17 cellular contexts compared by ENCODE assay signal in genomic region chr5:80213467-80213866, GRCh38. TPM values are rescaled to one million over a fixed set of nuclear protein-coding genes. Genes with fewer than 3 reads are reported as not detected.
DNase-seq lines count a peak whose midpoint lies in the region; ATAC-seq, FAIRE-seq and TF ChIP-seq lines count a peak whose summit lies in the region.
"Had no signal": no experiment of that assay in that cellular context is flagged by ENCODE, and none has a peak within 500 bp of the region (broad histone marks: within the 10 kb centered on the region; RNA-seq: fewer than 3 reads in every experiment).

No MANE protein-coding gene starts in this region.

- peaks cover 0 to 44% (median 24%) of the 10 kb centered on the region in 11 experiments; a peak in 14 of 22 replicates for H3K9me3 ChIP-seq in BLaER1 treated with 17β-estradiol and CSF1 and Interleukin-3, amounts not matched to agents 10 nM and 100 nM (replicated peaks in 1 of 11)
- H3K9me3 ChIP-seq in H1 (ENCODE audit: insufficient read depth in 2 of 2, low read depth in 1 of 2, low read length in 1 of 2) (no peaks in the 10 kb centered on the region), adrenal gland (replicated peaks in 1 of 3) (no peaks in the 10 kb centered on the region), SJCRH30 (replicated peaks) (no peaks in the 10 kb centered on the region)
- H3K9me3 ChIP-seq: colonic mucosa had no signal

- TF ChIP-seq EP300 in H1 (IDR thresholded peaks at IDR 0.05; ENCODE audit: borderline replicate concordance in 1 of 2, low read depth in 2 of 2, low read length in 2 of 2): no peak

- no peak overlapping the region for H2BK120ac ChIP-seq in H1 (replicated peaks; ENCODE audit: low read depth, low read length)

- peaks cover 28 to 85% (median 51%) of the 10 kb centered on the region in 10 experiments for H3K4me1 ChIP-seq in BLaER1 treated with 17β-estradiol and CSF1 and Interleukin-3, amounts not matched to agents 10 nM and 100 nM
- H3K4me1 ChIP-seq in H1 (replicated peaks in 1 of 4; ENCODE audit: control insufficient read depth in 3 of 4, insufficient read depth in 4 of 4, low read length in 3 of 4) (peaks cover 3 to 13% (median 6%) of the 10 kb centered on the region in 4 experiments; a peak in 5 of 7 replicates), adrenal gland (replicated peaks in 1 of 2) (peaks cover 0 to 48% of the 10 kb centered on the region in 2 donors), SJCRH30 (peaks cover 16% of the 10 kb centered on the region)

- no peak overlapping the region for H3K4me3 ChIP-seq in BLaER1 treated with 17β-estradiol and CSF1 and Interleukin-3, amounts not matched to agents 10 nM and 100 nM
- H3K4me3 ChIP-seq in H1 (ENCODE audit: extremely low read depth in 1 of 4, insufficient read depth in 2 of 4, low read depth in 3 of 4, low read length in 4 of 4): no peak overlapping the region
- no peak overlapping the region for H3K4me3 ChIP-seq in adrenal gland
- no peak overlapping the region for H3K4me3 ChIP-seq in SJCRH30
- H3K4me3 ChIP-seq: colonic mucosa, hepatocyte had no signal

- no peak overlapping the region for H2BK12ac ChIP-seq in H1 (ENCODE audit: low read depth, low read length)

- H3K27me3 ChIP-seq in BLaER1 treated with 17β-estradiol and CSF1 and Interleukin-3, amounts not matched to agents 10 nM and 100 nM: no peaks in the 10 kb centered on the region
- no peaks in the 10 kb centered on the region for H3K27me3 ChIP-seq in H1 (replicated peaks in 1 of 4; ENCODE audit: control insufficient read depth in 3 of 4, extremely low read depth in 1 of 4, insufficient read depth in 3 of 4, low read length in 3 of 4)
- no peaks in the 10 kb centered on the region for H3K27me3 ChIP-seq in adrenal gland
- no peaks in the 10 kb centered on the region for H3K27me3 ChIP-seq in SJCRH30
- H3K27me3 ChIP-seq: colonic mucosa, hepatocyte had no signal

- peaks cover 63 to 100% (median 95%) of the 10 kb centered on the region in 11 experiments for H4K20me1 ChIP-seq in BLaER1 treated with 17β-estradiol and CSF1 and Interleukin-3, amounts not matched to agents 10 nM and 100 nM
- peaks cover 13 to 22% of the 10 kb centered on the region in 2 experiments for H4K20me1 ChIP-seq in H1 (replicated peaks in 1 of 2; ENCODE audit: control insufficient read depth in 1 of 2, insufficient read depth in 2 of 2, low read length in 2 of 2)

- H3K36me3 ChIP-seq in BLaER1 treated with 17β-estradiol and CSF1 and Interleukin-3, amounts not matched to agents 10 nM and 100 nM: peaks cover 32 to 98% (median 82%) of the 10 kb centered on the region in 11 experiments
- no peaks in the 10 kb centered on the region for H3K36me3 ChIP-seq in H1 (ENCODE audit: control insufficient read depth in 2 of 4, insufficient read depth in 4 of 4, low read length in 3 of 4)
- no peaks in the 10 kb centered on the region for H3K36me3 ChIP-seq in adrenal gland (replicated peaks in 1 of 2)
- no peaks in the 10 kb centered on the region for H3K36me3 ChIP-seq in SJCRH30
- H3K36me3 ChIP-seq: colonic mucosa had no signal

- POLR2A ChIA-PET in H1 (lab: Charles Lee; ENCODE audit: partially characterized antibody): no interaction called here

- H3K4ac ChIP-seq in H1 (replicated peaks; ENCODE audit: insufficient read length, low read depth, low read length): no peak overlapping the region

- H3K18ac ChIP-seq in H1 (ENCODE audit: extremely low read depth, low read length): no peak overlapping the region

- H2BK20ac ChIP-seq in H1 (ENCODE audit: low read length): no peak overlapping the region

- H2AK5ac ChIP-seq in H1 (ENCODE audit: low read depth, low read length): no peak overlapping the region

- H3K9ac ChIP-seq in BLaER1 treated with 17β-estradiol and CSF1 and Interleukin-3, amounts not matched to agents 10 nM and 100 nM: no peak overlapping the region
- no peak overlapping the region for H3K9ac ChIP-seq in H1 (replicated peaks in 1 of 4; ENCODE audit: extremely low read depth in 1 of 4, low read depth in 3 of 4, low read length in 3 of 4)

- H3K56ac ChIP-seq in H1 (replicated peaks; ENCODE audit: insufficient read length, low read depth, low read length): no peak overlapping the region

- CTCF ChIA-PET in H1 (lab: Charles Lee; ENCODE audit: partially characterized antibody): interaction anchor here (0.6 kb wide), 2 partner anchors 38 to 48 kb away, joined by 3 read pairs; no protein-coding TSS in a partner anchor

- peak; percentile 4 for DNase-seq in CMK (ENCODE audit: low read depth)
- DNase-seq in SKM-1 treated with dmso at 0.1 percent for 144 hours (lab: John Stamatoyannopoulos, UW; ENCODE audit: unreplicated experiment): peak; percentile 56
- DNase-seq in H1 (ENCODE audit: low read depth in 1 of 2, low spot score in 2 of 2): no peak
- no peak for DNase-seq in T-helper 2 cell
- DNase-seq in adrenal gland: no peak
- no peak for DNase-seq in SJCRH30
- DNase-seq: colonic mucosa, KG1, NCI-H1694, NCI-H510A, T1000 had no signal

- intact Hi-C loops in adrenal gland (cut with DNase I): no loop called here

- ATAC-seq in HG02588 (IDR thresholded peaks at IDR 0.05; ENCODE audit: unreplicated experiment): no peak

- 90% methylated on average over 3 of the region's 3 CpGs; no CpG with 5 or more reads in 1 of the 2 experiments for WGBS in H1 (ENCODE audit: extremely low coverage in 1 of 2, insufficient coverage in 1 of 2, insufficient read length in 1 of 2, insufficient replicate concordance in 2 of 2, low coverage in 1 of 2, low lambda C conversion rate in 2 of 2, missing lambda C conversion rate in 1 of 2), 2 experiments
- WGBS in adrenal gland, 4 donors: 60 to 76% (median 69%) methylated on average over 3 of the region's 3 CpGs

- TF ChIP-seq CTCF in H1 (IDR thresholded peaks at IDR 0.05; ENCODE audit: control extremely low read depth in 1 of 3, insufficient read depth in 1 of 3, low read depth in 1 of 3, low read length in 3 of 3) (no peak), adrenal gland (IDR thresholded peaks at IDR 0.05) (no peak)

- H3K23me2 ChIP-seq in H1 (ENCODE audit: low read depth, low read length): no peaks in the 10 kb centered on the region

- H3K79me1 ChIP-seq in H1 (ENCODE audit: low read depth, low read length): peaks cover 38% of the 10 kb centered on the region

- H4K91ac ChIP-seq in H1 (replicated peaks; ENCODE audit: insufficient read length, low read length): no peak overlapping the region

- no peak overlapping the region for H4K5ac ChIP-seq in H1 (ENCODE audit: insufficient read length, low read depth, low read length)

- H2BK5ac ChIP-seq in H1 (ENCODE audit: low read depth, low read length): 0 out of 2 replicates have a peak overlapping the region, but pooled peaks have one; percentile 4

- H3K79me2 ChIP-seq in H1 (ENCODE audit: control insufficient read depth in 1 of 2, insufficient read depth in 2 of 2, low read length in 2 of 2): peaks cover 26 to 94% of the 10 kb centered on the region in 2 experiments; a peak in 3 of 4 replicates

- TF ChIP-seq POLR2A in H1 (IDR thresholded peaks at IDR 0.05; ENCODE audit: control extremely low read depth in 1 of 2, low read depth in 2 of 2, low read length in 2 of 2): no peak
- TF ChIP-seq POLR2A in adrenal gland (IDR thresholded peaks at IDR 0.05): no peak

- no peak overlapping the region; the same call in 1 of the 2 replicates for H4K8ac ChIP-seq in H1 (ENCODE audit: extremely low read depth, insufficient read depth, low read length)

- no peak overlapping the region for H2AFZ ChIP-seq in H1 (ENCODE audit: low read length)
- H2AFZ ChIP-seq: hepatocyte had no signal

- H3K27ac ChIP-seq in BLaER1 treated with 17β-estradiol and CSF1 and Interleukin-3, amounts not matched to agents 10 nM and 100 nM: peak overlapping the region in 2 of 11 experiments; percentile 2 to 38; a peak in 2 of 22 replicates
- H3K27ac ChIP-seq in H1 (ENCODE audit: low read depth, low read length) (no peak overlapping the region), adrenal gland (no peak overlapping the region), SJCRH30 (no peak overlapping the region)
- H3K27ac ChIP-seq: colonic mucosa had no signal

- TF ChIP-seq RAD21 in H1 (IDR thresholded peaks at IDR 0.05 in 1 of 2, conservative IDR thresholded peaks at IDR 0.05 in 1 of 2; ENCODE audit: low read depth in 2 of 2, low read length in 2 of 2): no peak

- no peak overlapping the region for H3K14ac ChIP-seq in H1 (ENCODE audit: insufficient read length)

- H2BK15ac ChIP-seq in H1 (ENCODE audit: low read length): no peak overlapping the region

- H3K4me2 ChIP-seq in BLaER1 treated with 17β-estradiol and CSF1 and Interleukin-3, amounts not matched to agents 10 nM and 100 nM: peak overlapping the region; percentile 2 to 72 (median 23); a peak in 15 of 22 replicates
- H3K4me2 ChIP-seq in H1 (ENCODE audit: insufficient read depth in 1 of 2, low read depth in 2 of 2, low read length in 2 of 2): no peak overlapping the region
- H3K4me2 ChIP-seq: hepatocyte had no signal

- H3K23ac ChIP-seq in H1 (ENCODE audit: insufficient read length): no peak overlapping the region

- no peak for FAIRE-seq in H1 (lab: Jason Lieb, UNC)
- FAIRE-seq: G401.6, GM19239, urothelium cell line had no signal

TF ChIP-seq in H1, 55 proteins besides CTCF, POLR2A, EP300 and RAD21 (continues in another document):
- TF ChIP-seq SUZ12 (IDR thresholded peaks at IDR 0.05; ENCODE audit: low read length): no peak
- TF ChIP-seq E2F6 (IDR thresholded peaks at IDR 0.05): no peak
- no peak for TF ChIP-seq BACH1 (IDR thresholded peaks at IDR 0.05; ENCODE audit: low read length)
- TF ChIP-seq ASH2L (IDR thresholded peaks at IDR 0.05; ENCODE audit: low read length): no peak
- TF ChIP-seq BCL11A (IDR thresholded peaks at IDR 0.05; ENCODE audit: low read depth in 2 of 2, low read length in 2 of 2): no peak
- no peak for TF ChIP-seq CBX5 (IDR thresholded peaks at IDR 0.05; ENCODE audit: low read depth, low read length)
- TF ChIP-seq PHF8 (conservative IDR thresholded peaks at IDR 0.05; ENCODE audit: low read depth, low read length): no peak

RNA-seq across cellular contexts. Expression of gene SERINC5, which starts 42.4 kb away (rescaled TPM):
- total RNA-seq in H1 (2021; fragmentation: NEBNext Ultra II Directional; extraction: Animal tissue kit (Norgen Biotek cat#: 25700)): 144 and 149 TPM in 2 replicates
- polyA plus RNA-seq in H1 (2011; rRNA removed) (27.2 and 32.2 TPM in 2 replicates), adrenal gland (10 to 100 TPM; 14.4 to 22.7 (median 16.3) TPM)
- polyA plus RNA-seq in H1 (2011; cell fraction: cytosol; rRNA removed): 34.6 TPM
- polyA plus RNA-seq in H1 (2011; cell fraction: nucleus; rRNA removed): 31.3 TPM
- 36.8 to 55.0 TPM (median 47.7 TPM) in 4 replicates for polyA plus RNA-seq in H1 (2012, experiment 1 of 2)
- polyA plus RNA-seq in H1 (2012, experiment 2 of 2): 5.6 TPM
- polyA plus RNA-seq in H1 (2013, experiment 1 of 2): 97.2 TPM
- 109 TPM for polyA plus RNA-seq in H1 (2013, experiment 2 of 2)
- 121 and 134 TPM in 2 replicates for polyA minus RNA-seq in H1 (2011; rRNA and poly(A)+ RNA removed)
- 58.9 TPM for polyA minus RNA-seq in H1 (2011; cell fraction: cytosol; rRNA and poly(A)+ RNA removed)
- 62.1 TPM for polyA minus RNA-seq in H1 (2011; cell fraction: nucleus; rRNA and poly(A)+ RNA removed)
- 100 to 1,000 TPM in 4 of 8 donors, 10 to 100 TPM in 4; 68.2 to 258 (median 106) TPM for total RNA-seq in adrenal gland
- 7.8 and 9.0 TPM in 2 replicates for total RNA-seq in SJCRH30 (2014; rRNA removed; shearing (Covaris generic))

Comparison
In these comparisons a context has a peak if more than half of its experiments do, and no peak if none do; other contexts are left out.
1. H3K4me2 ChIP-seq: peak in BLaER1 treated with 17β-estradiol and CSF1 and Interleukin-3, amounts not matched to agents 10 nM and 100 nM (11 of 11); none in H1 (0 of 2).
2. DNase-seq: peak in CMK (single experiment) and SKM-1 treated with dmso at 0.1 percent for 144 hours (single experiment); none in H1 (0 of 2), T-helper 2 cell (0 of 5), adrenal gland (0 of 7) and SJCRH30 (0 of 2).